In the genomic region with DNA sequence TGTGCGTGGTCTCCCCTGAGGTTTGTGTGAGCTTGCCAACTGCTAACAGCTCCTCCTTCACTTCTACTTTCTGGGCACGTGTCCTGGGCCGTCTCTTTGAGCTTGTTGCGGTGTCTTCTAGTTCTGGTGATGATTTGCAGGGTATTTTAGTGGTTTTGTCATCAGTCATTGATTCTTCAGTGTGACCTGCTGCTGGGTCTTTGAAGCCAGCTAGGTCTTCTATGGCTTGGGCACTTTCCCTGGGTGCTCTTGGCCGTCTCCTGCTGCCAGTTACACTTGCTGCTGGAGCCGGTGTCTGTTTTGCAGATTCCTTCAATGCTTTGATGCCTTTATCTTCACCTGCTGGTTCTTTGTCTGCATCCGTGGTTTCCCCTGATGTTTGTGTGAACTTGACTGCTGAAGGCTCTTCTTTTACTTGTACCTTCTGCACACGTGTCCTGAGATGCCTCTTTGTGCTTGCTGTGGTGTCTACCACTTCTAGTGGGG, we compare ENCODE assay signal across 19 cellular contexts. TPM values are rescaled to one million over a fixed set of nuclear protein-coding genes. Genes with fewer than 3 reads are reported as not detected.
A peak's percentile ranks its signal among the peaks of the same experiment; 100 is the strongest.
DNase-seq lines count a peak whose midpoint lies in the region; ATAC-seq and TF ChIP-seq lines count a peak whose summit lies in the region.
"Had no signal": no experiment of that assay in that cellular context is flagged by ENCODE, and none has a peak within 500 bp of the region (broad histone marks: within the 10 kb centered on the region; RNA-seq: fewer than 3 reads in every experiment).

No MANE protein-coding gene starts in this region.

- H3K4me1 Mint-ChIP-seq in CD4-positive, alpha-beta memory T cell = peaks cover 9 to 31% (median 24%) of the 10 kb centered on the region in 4 donors
- H3K4me1 Mint-ChIP-seq: nephron had no signal

- POLR2A ChIA-PET in CD4-positive, alpha-beta memory T cell (lab: Charles Lee; ENCODE audit: partially characterized antibody) = interaction anchor here (0.9 to 1.9 kb wide), 4 partner anchors 8 to 77 kb away, joined by 3 to 6 read pairs (median 4); no protein-coding TSS in a partner anchor

- WGBS in ovary, 3 donors = 83 to 94% (median 93%) methylated on average over 8 of the region's 8 CpGs

- peaks cover 38% of the 10 kb centered on the region for H3K4me1 ChIP-seq in CD4-positive, alpha-beta memory T cell (ENCODE audit: insufficient read depth, low read length)
- H3K4me1 ChIP-seq in upper lobe of right lung (no peaks in the 10 kb centered on the region), ovary (ENCODE audit: insufficient read depth) (no peaks in the 10 kb centered on the region)
- H3K4me1 ChIP-seq: esophagus muscularis mucosa, gastroesophageal sphincter had no signal

- ATAC-seq in upper lobe of right lung (no peak), GM21723 (IDR thresholded peaks at IDR 0.05; ENCODE audit: unreplicated experiment) (no peak)
- ATAC-seq: gastroesophageal sphincter had no signal

- peak overlapping the region in 6 of 7 donors; percentile 10 to 77 (median 68) for H3K27ac Mint-ChIP-seq in CD4-positive, alpha-beta memory T cell
- H3K27ac Mint-ChIP-seq: nephron, progenitor cell of endocrine pancreas, type B pancreatic cell had no signal

- no peak for TF ChIP-seq POLR2A in ovary (IDR thresholded peaks at IDR 0.05)

- TF ChIP-seq CTCF in C4-2B (conservative IDR thresholded peaks at IDR 0.05) (no peak), upper lobe of right lung (IDR thresholded peaks at IDR 0.05) (no peak), ovary (IDR thresholded peaks at IDR 0.05) (no peak)

- peak overlapping the region in 5 of 8 donors; percentile 10 to 57 (median 30) for H3K4me3 Mint-ChIP-seq in CD4-positive, alpha-beta memory T cell
- H3K4me3 Mint-ChIP-seq: nephron, type B pancreatic cell had no signal

- DNase-seq in CD4-positive, alpha-beta memory T cell = peak in 4 of 5 donors; percentile 26 to 52 (median 36)
- DNase-seq in activated CD8-positive, alpha-beta memory T cell treated with anti-CD3 and anti-CD28 coated beads for 24 hours = peak; percentile 61
- DNase-seq in central memory CD4-positive, alpha-beta T cell = peak; percentile 42
- DNase-seq in upper lobe of right lung = no peak
- no peak for DNase-seq in ovary
- no peak for DNase-seq in NCI-H1436 (lab: John Stamatoyannopoulos, UW)
- DNase-seq: amygdala, Calu3, left cardiac atrium, mesendoderm, NCI-H526 treated with DMSO at 0.1 percent for 48 hours had no signal

- no peaks in the 10 kb centered on the region for H3K36me3 ChIP-seq in CD4-positive, alpha-beta memory T cell (ENCODE audit: insufficient read depth, low read length)
- H3K36me3 ChIP-seq in upper lobe of right lung = no peaks in the 10 kb centered on the region
- no peaks in the 10 kb centered on the region for H3K36me3 ChIP-seq in ovary
- H3K36me3 ChIP-seq: esophagus muscularis mucosa, gastroesophageal sphincter had no signal

- CTCF ChIA-PET in CD4-positive, alpha-beta memory T cell (lab: Charles Lee; ENCODE audit: partially characterized antibody) = interaction anchor here (0.9 to 2.3 kb wide), 7 partner anchors 8 to 108 kb away, joined by 3 to 7 read pairs (median 3); no protein-coding TSS in a partner anchor

- H3K9me3 Mint-ChIP-seq in CD4-positive, alpha-beta memory T cell = no peaks in the 10 kb centered on the region
- H3K9me3 Mint-ChIP-seq: nephron, type B pancreatic cell had no signal

- H3K27me3 ChIP-seq in CD4-positive, alpha-beta memory T cell (ENCODE audit: insufficient read depth, low read length) = no peaks in the 10 kb centered on the region
- H3K27me3 ChIP-seq in upper lobe of right lung = no peaks in the 10 kb centered on the region
- H3K27me3 ChIP-seq in ovary = no peaks in the 10 kb centered on the region
- H3K27me3 ChIP-seq: esophagus muscularis mucosa, gastroesophageal sphincter, stomach had no signal

- no peaks in the 10 kb centered on the region for H3K9me3 ChIP-seq in CD4-positive, alpha-beta memory T cell (ENCODE audit: control insufficient read depth in 1 of 2, low read length in 2 of 2)
- H3K9me3 ChIP-seq in upper lobe of right lung (no peaks in the 10 kb centered on the region), ovary (no peaks in the 10 kb centered on the region)
- H3K9me3 ChIP-seq: esophagus muscularis mucosa, gastroesophageal sphincter, stomach had no signal

- H3K36me3 Mint-ChIP-seq in CD4-positive, alpha-beta memory T cell = no peaks in the 10 kb centered on the region

- intact Hi-C loops in CD4-positive, alpha-beta memory T cell (cut with micrococcal nuclease) = no loop called here
- intact Hi-C loops in upper lobe of right lung (cut with DNase I) = no loop called here
- intact Hi-C loops in ovary (cut with DNase I) = no loop called here

- H3K27me3 Mint-ChIP-seq in CD4-positive, alpha-beta memory T cell = no peaks in the 10 kb centered on the region
- H3K27me3 Mint-ChIP-seq: progenitor cell of endocrine pancreas, type B pancreatic cell had no signal

- no peak for TF ChIP-seq EP300 in ovary (IDR thresholded peaks at IDR 0.05)

- H3K27ac ChIP-seq in C4-2B (peak overlapping the region; percentile 26; the same call in 1 of the 2 replicates), upper lobe of right lung (no peak overlapping the region), ovary (no peak overlapping the region)
- no peak overlapping the region for H3K27ac ChIP-seq in CD4-positive, alpha-beta memory T cell (ENCODE audit: low read depth, low read length)
- H3K27ac ChIP-seq: esophagus muscularis mucosa, gastroesophageal sphincter, stomach had no signal

- no peak overlapping the region for H3K4me3 ChIP-seq in CD4-positive, alpha-beta memory T cell (ENCODE audit: low read length in 2 of 2)
- no peak overlapping the region for H3K4me3 ChIP-seq in upper lobe of right lung
- no peak overlapping the region for H3K4me3 ChIP-seq in ovary
- H3K4me3 ChIP-seq: esophagus muscularis mucosa, gastroesophageal sphincter, stomach had no signal

RNA-seq across cellular contexts. Expression of gene MKI67, which starts 23.0 kb away (rescaled TPM):
- total RNA-seq in CD4-positive, alpha-beta memory T cell = under 1 TPM; 0.17 to 0.93 TPM
- under 1 TPM in 1 of 2 donors, not detected in 1; 0.11 TPM for polyA plus RNA-seq in CD4-positive, alpha-beta memory T cell
- total RNA-seq in upper lobe of right lung = 2.1 TPM
- total RNA-seq in ovary = 1 to 10 TPM in 2 of 7 donors, under 1 TPM in 4, not detected in 1; 0.10 to 3.6 (median 0.71) TPM
- polyA plus RNA-seq in ovary = 1 to 10 TPM in 1 of 2 donors, under 1 TPM in 1; 0.23 to 2.8 TPM

Comparison
In these comparisons a context has a peak if more than half of its experiments do, and no peak if none do; other contexts are left out.
1. DNase-seq: peak in CD4-positive, alpha-beta memory T cell (4 of 5), activated CD8-positive, alpha-beta memory T cell treated with anti-CD3 and anti-CD28 coated beads for 24 hours (single experiment) and central memory CD4-positive, alpha-beta T cell (single experiment); none in upper lobe of right lung (single experiment), ovary (0 of 5) and NCI-H1436 (single experiment).